1 cellular context compared by ENCODE assay signal in the genomic region with DNA sequence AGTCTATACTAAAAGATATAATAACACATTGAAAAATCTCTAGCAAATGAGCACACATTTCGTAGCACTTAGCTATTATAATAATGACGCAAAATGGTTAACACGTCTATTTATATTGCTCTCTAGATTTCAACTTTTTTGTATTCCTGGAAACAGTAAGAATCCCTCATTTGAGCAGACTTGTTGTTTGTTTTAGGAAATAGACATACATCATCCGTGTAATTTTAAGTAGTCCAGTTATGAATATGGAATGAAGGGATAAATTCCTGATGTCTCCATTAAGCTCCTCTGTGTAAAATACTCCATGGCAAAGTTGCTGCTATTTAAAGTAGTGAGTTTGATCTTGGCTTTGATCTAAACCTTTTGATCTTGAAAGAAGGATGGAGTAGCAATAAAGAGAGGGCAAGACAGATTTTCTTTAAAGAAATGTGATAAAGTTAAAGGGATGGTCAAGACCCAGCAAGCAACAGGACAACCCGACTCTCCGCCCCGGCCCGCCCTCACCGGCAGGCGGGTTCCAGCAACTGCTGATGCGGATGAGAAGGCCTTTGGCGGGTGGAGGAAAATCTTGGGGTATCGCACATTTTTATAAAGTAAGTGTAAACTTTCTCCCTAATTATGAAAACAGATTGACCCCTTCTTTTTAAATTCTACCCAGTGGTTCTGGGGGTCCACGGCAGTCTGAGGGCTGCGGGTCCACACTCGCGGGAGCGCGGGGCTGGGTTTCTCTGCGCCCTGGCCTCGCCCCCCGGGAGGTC.
TF ChIP-seq lines count a peak whose summit lies in the region.

No MANE protein-coding gene starts in this region.

TF ChIP-seq in K562, 482 proteins besides CTCF, POLR2A, EP300 and RAD21 (continued from another document):
- TF ChIP-seq, protein P1, sequence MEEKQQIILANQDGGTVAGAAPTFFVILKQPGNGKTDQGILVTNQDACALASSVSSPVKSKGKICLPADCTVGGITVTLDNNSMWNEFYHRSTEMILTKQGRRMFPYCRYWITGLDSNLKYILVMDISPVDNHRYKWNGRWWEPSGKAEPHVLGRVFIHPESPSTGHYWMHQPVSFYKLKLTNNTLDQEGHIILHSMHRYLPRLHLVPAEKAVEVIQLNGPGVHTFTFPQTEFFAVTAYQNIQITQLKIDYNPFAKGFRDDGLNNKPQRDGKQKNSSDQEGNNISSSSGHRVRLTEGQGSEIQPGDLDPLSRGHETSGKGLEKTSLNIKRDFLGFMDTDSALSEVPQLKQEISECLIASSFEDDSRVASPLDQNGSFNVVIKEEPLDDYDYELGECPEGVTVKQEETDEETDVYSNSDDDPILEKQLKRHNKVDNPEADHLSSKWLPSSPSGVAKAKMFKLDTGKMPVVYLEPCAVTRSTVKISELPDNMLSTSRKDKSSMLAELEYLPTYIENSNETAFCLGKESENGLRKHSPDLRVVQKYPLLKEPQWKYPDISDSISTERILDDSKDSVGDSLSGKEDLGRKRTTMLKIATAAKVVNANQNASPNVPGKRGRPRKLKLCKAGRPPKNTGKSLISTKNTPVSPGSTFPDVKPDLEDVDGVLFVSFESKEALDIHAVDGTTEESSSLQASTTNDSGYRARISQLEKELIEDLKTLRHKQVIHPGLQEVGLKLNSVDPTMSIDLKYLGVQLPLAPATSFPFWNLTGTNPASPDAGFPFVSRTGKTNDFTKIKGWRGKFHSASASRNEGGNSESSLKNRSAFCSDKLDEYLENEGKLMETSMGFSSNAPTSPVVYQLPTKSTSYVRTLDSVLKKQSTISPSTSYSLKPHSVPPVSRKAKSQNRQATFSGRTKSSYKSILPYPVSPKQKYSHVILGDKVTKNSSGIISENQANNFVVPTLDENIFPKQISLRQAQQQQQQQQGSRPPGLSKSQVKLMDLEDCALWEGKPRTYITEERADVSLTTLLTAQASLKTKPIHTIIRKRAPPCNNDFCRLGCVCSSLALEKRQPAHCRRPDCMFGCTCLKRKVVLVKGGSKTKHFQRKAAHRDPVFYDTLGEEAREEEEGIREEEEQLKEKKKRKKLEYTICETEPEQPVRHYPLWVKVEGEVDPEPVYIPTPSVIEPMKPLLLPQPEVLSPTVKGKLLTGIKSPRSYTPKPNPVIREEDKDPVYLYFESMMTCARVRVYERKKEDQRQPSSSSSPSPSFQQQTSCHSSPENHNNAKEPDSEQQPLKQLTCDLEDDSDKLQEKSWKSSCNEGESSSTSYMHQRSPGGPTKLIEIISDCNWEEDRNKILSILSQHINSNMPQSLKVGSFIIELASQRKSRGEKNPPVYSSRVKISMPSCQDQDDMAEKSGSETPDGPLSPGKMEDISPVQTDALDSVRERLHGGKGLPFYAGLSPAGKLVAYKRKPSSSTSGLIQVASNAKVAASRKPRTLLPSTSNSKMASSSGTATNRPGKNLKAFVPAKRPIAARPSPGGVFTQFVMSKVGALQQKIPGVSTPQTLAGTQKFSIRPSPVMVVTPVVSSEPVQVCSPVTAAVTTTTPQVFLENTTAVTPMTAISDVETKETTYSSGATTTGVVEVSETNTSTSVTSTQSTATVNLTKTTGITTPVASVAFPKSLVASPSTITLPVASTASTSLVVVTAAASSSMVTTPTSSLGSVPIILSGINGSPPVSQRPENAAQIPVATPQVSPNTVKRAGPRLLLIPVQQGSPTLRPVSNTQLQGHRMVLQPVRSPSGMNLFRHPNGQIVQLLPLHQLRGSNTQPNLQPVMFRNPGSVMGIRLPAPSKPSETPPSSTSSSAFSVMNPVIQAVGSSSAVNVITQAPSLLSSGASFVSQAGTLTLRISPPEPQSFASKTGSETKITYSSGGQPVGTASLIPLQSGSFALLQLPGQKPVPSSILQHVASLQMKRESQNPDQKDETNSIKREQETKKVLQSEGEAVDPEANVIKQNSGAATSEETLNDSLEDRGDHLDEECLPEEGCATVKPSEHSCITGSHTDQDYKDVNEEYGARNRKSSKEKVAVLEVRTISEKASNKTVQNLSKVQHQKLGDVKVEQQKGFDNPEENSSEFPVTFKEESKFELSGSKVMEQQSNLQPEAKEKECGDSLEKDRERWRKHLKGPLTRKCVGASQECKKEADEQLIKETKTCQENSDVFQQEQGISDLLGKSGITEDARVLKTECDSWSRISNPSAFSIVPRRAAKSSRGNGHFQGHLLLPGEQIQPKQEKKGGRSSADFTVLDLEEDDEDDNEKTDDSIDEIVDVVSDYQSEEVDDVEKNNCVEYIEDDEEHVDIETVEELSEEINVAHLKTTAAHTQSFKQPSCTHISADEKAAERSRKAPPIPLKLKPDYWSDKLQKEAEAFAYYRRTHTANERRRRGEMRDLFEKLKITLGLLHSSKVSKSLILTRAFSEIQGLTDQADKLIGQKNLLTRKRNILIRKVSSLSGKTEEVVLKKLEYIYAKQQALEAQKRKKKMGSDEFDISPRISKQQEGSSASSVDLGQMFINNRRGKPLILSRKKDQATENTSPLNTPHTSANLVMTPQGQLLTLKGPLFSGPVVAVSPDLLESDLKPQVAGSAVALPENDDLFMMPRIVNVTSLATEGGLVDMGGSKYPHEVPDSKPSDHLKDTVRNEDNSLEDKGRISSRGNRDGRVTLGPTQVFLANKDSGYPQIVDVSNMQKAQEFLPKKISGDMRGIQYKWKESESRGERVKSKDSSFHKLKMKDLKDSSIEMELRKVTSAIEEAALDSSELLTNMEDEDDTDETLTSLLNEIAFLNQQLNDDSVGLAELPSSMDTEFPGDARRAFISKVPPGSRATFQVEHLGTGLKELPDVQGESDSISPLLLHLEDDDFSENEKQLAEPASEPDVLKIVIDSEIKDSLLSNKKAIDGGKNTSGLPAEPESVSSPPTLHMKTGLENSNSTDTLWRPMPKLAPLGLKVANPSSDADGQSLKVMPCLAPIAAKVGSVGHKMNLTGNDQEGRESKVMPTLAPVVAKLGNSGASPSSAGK (IDR thresholded peaks at IDR 0.05), result 0 out of 2 replicates have a peak, but pooled peaks have one; percentile 5
- no peak for TF ChIP-seq CREM (IDR thresholded peaks at IDR 0.05; ENCODE audit: low read depth)
- TF ChIP-seq PPARD (CRISPR knock-in tag; IDR thresholded peaks at IDR 0.05), result no peak
- TF ChIP-seq SIN3B (IDR thresholded peaks at IDR 0.05; ENCODE audit: low read depth), result no peak
- no peak for TF ChIP-seq ZNF140 (CRISPR knock-in tag; IDR thresholded peaks at IDR 0.05)
- TF ChIP-seq, protein P2, sequence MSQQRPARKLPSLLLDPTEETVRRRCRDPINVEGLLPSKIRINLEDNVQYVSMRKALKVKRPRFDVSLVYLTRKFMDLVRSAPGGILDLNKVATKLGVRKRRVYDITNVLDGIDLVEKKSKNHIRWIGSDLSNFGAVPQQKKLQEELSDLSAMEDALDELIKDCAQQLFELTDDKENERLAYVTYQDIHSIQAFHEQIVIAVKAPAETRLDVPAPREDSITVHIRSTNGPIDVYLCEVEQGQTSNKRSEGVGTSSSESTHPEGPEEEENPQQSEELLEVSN (IDR thresholded peaks at IDR 0.05; ENCODE audit: borderline replicate concordance in 1 of 2, extremely low read depth in 1 of 2, insufficient read depth in 1 of 2, insufficient read length in 1 of 2, low read depth in 1 of 2, low read length in 1 of 2, poor library complexity in 1 of 2, severe bottlenecking in 1 of 2), result peak in 1 of 2 experiments; percentile 20
- TF ChIP-seq KAT8 (IDR thresholded peaks at IDR 0.05; ENCODE audit: low read depth), result no peak
- no peak for TF ChIP-seq NFIC (IDR thresholded peaks at IDR 0.05)
- no peak for TF ChIP-seq DDX20 (tag; IDR thresholded peaks at IDR 0.05; ENCODE audit: low read depth)
- TF ChIP-seq KLF6 (CRISPR knock-in tag; IDR thresholded peaks at IDR 0.05; ENCODE audit: borderline replicate concordance), result no peak
- TF ChIP-seq, protein P3, sequence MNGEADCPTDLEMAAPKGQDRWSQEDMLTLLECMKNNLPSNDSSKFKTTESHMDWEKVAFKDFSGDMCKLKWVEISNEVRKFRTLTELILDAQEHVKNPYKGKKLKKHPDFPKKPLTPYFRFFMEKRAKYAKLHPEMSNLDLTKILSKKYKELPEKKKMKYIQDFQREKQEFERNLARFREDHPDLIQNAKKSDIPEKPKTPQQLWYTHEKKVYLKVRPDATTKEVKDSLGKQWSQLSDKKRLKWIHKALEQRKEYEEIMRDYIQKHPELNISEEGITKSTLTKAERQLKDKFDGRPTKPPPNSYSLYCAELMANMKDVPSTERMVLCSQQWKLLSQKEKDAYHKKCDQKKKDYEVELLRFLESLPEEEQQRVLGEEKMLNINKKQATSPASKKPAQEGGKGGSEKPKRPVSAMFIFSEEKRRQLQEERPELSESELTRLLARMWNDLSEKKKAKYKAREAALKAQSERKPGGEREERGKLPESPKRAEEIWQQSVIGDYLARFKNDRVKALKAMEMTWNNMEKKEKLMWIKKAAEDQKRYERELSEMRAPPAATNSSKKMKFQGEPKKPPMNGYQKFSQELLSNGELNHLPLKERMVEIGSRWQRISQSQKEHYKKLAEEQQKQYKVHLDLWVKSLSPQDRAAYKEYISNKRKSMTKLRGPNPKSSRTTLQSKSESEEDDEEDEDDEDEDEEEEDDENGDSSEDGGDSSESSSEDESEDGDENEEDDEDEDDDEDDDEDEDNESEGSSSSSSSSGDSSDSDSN (IDR thresholded peaks at IDR 0.05; ENCODE audit: borderline replicate concordance in 1 of 2, low read depth in 2 of 2, low read length in 2 of 2), result peak; percentile 64 to 65; a peak in 1 of 4 replicates
- TF ChIP-seq SETDB1 (IDR thresholded peaks at IDR 0.05; ENCODE audit: low read length), result no peak
- TF ChIP-seq FOXK1 (CRISPR knock-in tag; IDR thresholded peaks at IDR 0.05; ENCODE audit: borderline replicate concordance), result no peak
- TF ChIP-seq, protein P4, sequence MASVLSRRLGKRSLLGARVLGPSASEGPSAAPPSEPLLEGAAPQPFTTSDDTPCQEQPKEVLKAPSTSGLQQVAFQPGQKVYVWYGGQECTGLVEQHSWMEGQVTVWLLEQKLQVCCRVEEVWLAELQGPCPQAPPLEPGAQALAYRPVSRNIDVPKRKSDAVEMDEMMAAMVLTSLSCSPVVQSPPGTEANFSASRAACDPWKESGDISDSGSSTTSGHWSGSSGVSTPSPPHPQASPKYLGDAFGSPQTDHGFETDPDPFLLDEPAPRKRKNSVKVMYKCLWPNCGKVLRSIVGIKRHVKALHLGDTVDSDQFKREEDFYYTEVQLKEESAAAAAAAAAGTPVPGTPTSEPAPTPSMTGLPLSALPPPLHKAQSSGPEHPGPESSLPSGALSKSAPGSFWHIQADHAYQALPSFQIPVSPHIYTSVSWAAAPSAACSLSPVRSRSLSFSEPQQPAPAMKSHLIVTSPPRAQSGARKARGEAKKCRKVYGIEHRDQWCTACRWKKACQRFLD (CRISPR knock-in tag; IDR thresholded peaks at IDR 0.05), result no peak
- TF ChIP-seq ZNF134 (CRISPR knock-in tag; conservative IDR thresholded peaks at IDR 0.05), result peak; percentile 72
- TF ChIP-seq ZNF444 (CRISPR knock-in tag; IDR thresholded peaks at IDR 0.05), result no peak
- no peak for TF ChIP-seq SIRT6 (IDR thresholded peaks at IDR 0.05; ENCODE audit: low read depth, low read length)
- TF ChIP-seq CHD1 (IDR thresholded peaks at IDR 0.05; ENCODE audit: low read length), result no peak
- TF ChIP-seq, protein P5, sequence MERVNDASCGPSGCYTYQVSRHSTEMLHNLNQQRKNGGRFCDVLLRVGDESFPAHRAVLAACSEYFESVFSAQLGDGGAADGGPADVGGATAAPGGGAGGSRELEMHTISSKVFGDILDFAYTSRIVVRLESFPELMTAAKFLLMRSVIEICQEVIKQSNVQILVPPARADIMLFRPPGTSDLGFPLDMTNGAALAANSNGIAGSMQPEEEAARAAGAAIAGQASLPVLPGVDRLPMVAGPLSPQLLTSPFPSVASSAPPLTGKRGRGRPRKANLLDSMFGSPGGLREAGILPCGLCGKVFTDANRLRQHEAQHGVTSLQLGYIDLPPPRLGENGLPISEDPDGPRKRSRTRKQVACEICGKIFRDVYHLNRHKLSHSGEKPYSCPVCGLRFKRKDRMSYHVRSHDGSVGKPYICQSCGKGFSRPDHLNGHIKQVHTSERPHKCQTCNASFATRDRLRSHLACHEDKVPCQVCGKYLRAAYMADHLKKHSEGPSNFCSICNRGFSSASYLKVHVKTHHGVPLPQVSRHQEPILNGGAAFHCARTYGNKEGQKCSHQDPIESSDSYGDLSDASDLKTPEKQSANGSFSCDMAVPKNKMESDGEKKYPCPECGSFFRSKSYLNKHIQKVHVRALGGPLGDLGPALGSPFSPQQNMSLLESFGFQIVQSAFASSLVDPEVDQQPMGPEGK (CRISPR knock-in tag; IDR thresholded peaks at IDR 0.05; ENCODE audit: borderline replicate concordance), result no peak
- TF ChIP-seq ATF1 (CRISPR knock-in tag; IDR thresholded peaks at IDR 0.05), result no peak
- TF ChIP-seq ATF1 (tag; IDR thresholded peaks at IDR 0.05), result peak; percentile 24; the same call in 1 of the 2 replicates
- TF ChIP-seq ZNF121 (CRISPR knock-in tag; conservative IDR thresholded peaks at IDR 0.05), result no peak
- TF ChIP-seq JUND (IDR thresholded peaks at IDR 0.05; ENCODE audit: borderline replicate concordance, low read depth, low read length), result no peak
- 0 out of 3 replicates have a peak, but pooled peaks have one; percentile 17 for TF ChIP-seq JUND (tag; IDR thresholded peaks at IDR 0.05; ENCODE audit: borderline replicate concordance, low read depth, low read length)
- no peak for TF ChIP-seq MTA3 (IDR thresholded peaks at IDR 0.05; ENCODE audit: borderline replicate concordance)
- TF ChIP-seq CHCHD3 (CRISPR knock-in tag; IDR thresholded peaks at IDR 0.05), result no peak
- TF ChIP-seq CXXC5 (CRISPR knock-in tag; IDR thresholded peaks at IDR 0.05), result peak; percentile 50
- TF ChIP-seq SRF (CRISPR knock-in tag; IDR thresholded peaks at IDR 0.05), result no peak
- no peak for TF ChIP-seq ZNF146 (CRISPR knock-in tag; IDR thresholded peaks at IDR 0.05; ENCODE audit: unreplicated experiment)
- no peak for TF ChIP-seq TBP (optimal IDR thresholded peaks at IDR 0.05; ENCODE audit: low read depth, low read length)
- peak; percentile 56 for TF ChIP-seq ZFX (CRISPR knock-in tag; IDR thresholded peaks at IDR 0.05)
- no peak for TF ChIP-seq STAG1 (CRISPR knock-in tag; IDR thresholded peaks at IDR 0.05; ENCODE audit: borderline replicate concordance)
- TF ChIP-seq CTBP1 (IDR thresholded peaks at IDR 0.05; ENCODE audit: borderline replicate concordance), result peak; percentile 39; the same call in 1 of the 2 replicates
- TF ChIP-seq RCOR1 (IDR thresholded peaks at IDR 0.05; ENCODE audit: borderline replicate concordance in 1 of 2, low read depth in 2 of 2, low read length in 2 of 2), result no peak
- TF ChIP-seq RFX5 (IDR thresholded peaks at IDR 0.05; ENCODE audit: low read depth, low read length), result peak; percentile 79; the same call in 1 of the 2 replicates
- TF ChIP-seq, protein P6, sequence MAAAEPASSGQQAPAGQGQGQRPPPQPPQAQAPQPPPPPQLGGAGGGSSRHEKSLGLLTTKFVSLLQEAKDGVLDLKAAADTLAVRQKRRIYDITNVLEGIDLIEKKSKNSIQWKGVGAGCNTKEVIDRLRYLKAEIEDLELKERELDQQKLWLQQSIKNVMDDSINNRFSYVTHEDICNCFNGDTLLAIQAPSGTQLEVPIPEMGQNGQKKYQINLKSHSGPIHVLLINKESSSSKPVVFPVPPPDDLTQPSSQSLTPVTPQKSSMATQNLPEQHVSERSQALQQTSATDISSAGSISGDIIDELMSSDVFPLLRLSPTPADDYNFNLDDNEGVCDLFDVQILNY (CRISPR knock-in tag; IDR thresholded peaks at IDR 0.05), result no peak
